8 cellular contexts compared by ENCODE assay signal in the genomic region with DNA sequence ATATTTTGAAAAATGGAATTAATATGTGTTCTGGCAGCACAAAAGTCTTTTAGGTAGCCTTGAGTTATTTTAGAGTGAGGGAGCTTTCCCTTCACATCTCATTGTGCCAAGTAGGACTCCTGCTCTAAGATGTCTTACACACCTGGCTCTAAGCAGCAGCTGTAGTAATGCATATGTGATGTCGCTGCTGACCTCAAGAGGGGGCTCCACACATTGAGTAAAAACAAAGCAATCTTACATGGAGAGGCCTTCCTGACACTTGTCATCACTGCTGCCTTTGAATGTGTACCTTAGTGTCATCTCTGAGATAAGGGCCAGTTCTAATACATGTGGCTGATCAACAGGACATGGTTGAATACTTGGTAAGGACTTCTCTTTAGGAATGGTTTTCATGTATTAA.
A peak's percentile ranks its signal among the peaks of the same experiment; 100 is the strongest.
DNase-seq lines count a peak whose midpoint lies in the region; ATAC-seq and TF ChIP-seq lines count a peak whose summit lies in the region.
"Had no signal": no experiment of that assay in that cellular context is flagged by ENCODE, and none has a peak within 500 bp of the region (broad histone marks: within the 10 kb centered on the region; RNA-seq: fewer than 3 reads in every experiment).

No MANE protein-coding gene starts in this region.

- peaks cover 4% of the 10 kb centered on the region for H3K36me3 ChIP-seq in mammary epithelial cell (ENCODE audit: insufficient read depth, low read length)

- H3K27ac ChIP-seq in mammary epithelial cell (ENCODE audit: insufficient read depth, low read depth, low read length) = no peak overlapping the region

- in situ Hi-C loops in mammary epithelial cell (cut with MboI; ENCODE audit: low sequenced_read_pairs in 2 of 2) = no loop called here

- no peaks in the 10 kb centered on the region for H3K9me3 ChIP-seq in mammary epithelial cell (replicated peaks; ENCODE audit: insufficient read depth, low read length)

- H3K9ac ChIP-seq in mammary epithelial cell (ENCODE audit: insufficient read depth, low read length) = no peak overlapping the region

- TF ChIP-seq CTCF in mammary epithelial cell (conservative IDR thresholded peaks at IDR 0.05 in 1 of 2, IDR thresholded peaks at IDR 0.05 in 1 of 2; ENCODE audit: extremely low read depth in 1 of 2, insufficient read depth in 1 of 2, low read depth in 1 of 2, low read length in 2 of 2) (peak; percentile 51 to 56), mesothelial cell of epicardium (IDR thresholded peaks at IDR 0.05; ENCODE audit: unreplicated experiment) (peak; percentile 35)

- CTCF ChIA-PET in mammary epithelial cell (lab: Charles Lee; ENCODE audit: low non-redundant PET) = interaction anchor here (0.6 kb wide), 1 partner anchor 291 kb away, joined by 3 read pairs; no protein-coding TSS in a partner anchor

- no peaks in the 10 kb centered on the region for H3K27me3 ChIP-seq in mammary epithelial cell (ENCODE audit: insufficient read depth, low read length)

- H4K20me1 ChIP-seq in mammary epithelial cell (ENCODE audit: insufficient read depth, low read length) = no peaks in the 10 kb centered on the region

- dilution Hi-C loops in mammary epithelial cell (cut with HindIII; ENCODE audit: low sequenced_read_pairs) = no loop called here

- H3K79me2 ChIP-seq in mammary epithelial cell (ENCODE audit: insufficient read depth, low read length) = no peaks in the 10 kb centered on the region

- peak; percentile 53 for DNase-seq in EH (ENCODE audit: low read depth)
- DNase-seq in NCI-H82 (lab: John Stamatoyannopoulos, UW) = peak; percentile 82
- DNase-seq in mammary epithelial cell = peak; percentile 27
- DNase-seq in mesothelial cell of epicardium (ENCODE audit: low spot score in 2 of 2, unreplicated experiment in 2 of 2) = no peak
- no peak for DNase-seq in NCI-H2196 (lab: John Stamatoyannopoulos, UW; ENCODE audit: unreplicated experiment)

- H3K4me2 ChIP-seq in mammary epithelial cell (ENCODE audit: insufficient read depth, low read depth, low read length) = no peak overlapping the region

- peaks cover 2% of the 10 kb centered on the region for H3K36me3 Mint-ChIP-seq in mesothelial cell of epicardium

- no peaks in the 10 kb centered on the region for H3K9me3 Mint-ChIP-seq in mesothelial cell of epicardium
- H3K9me3 Mint-ChIP-seq: activated naive CD4-positive, alpha-beta T cell treated with anti-CD3 and anti-CD28 coated beads, Interleukin-2, amount 50 U/mL, for 24 hours had no signal

- ATAC-seq in GM19035 (IDR thresholded peaks at IDR 0.05; ENCODE audit: unreplicated experiment) = peak; percentile 80
- ATAC-seq in HG03097 (IDR thresholded peaks at IDR 0.05; ENCODE audit: low FRiP score, unreplicated experiment) = peak; percentile 72

- WGBS in mammary epithelial cell (ENCODE audit: low coverage, missing lambda C conversion rate) = 36% methylated on average over 1 of the region's 1 CpG

- H3K4me1 Mint-ChIP-seq in mesothelial cell of epicardium = peaks cover 14% of the 10 kb centered on the region

- BruUV-seq in mammary epithelial cell (replicated peaks; lab: Mats Ljungman, UMichigan) = no TSS peak

- no peak overlapping the region for H3K4me3 ChIP-seq in mammary epithelial cell (replicated peaks in 1 of 3; ENCODE audit: insufficient read depth in 1 of 3, low read depth in 2 of 3, low read length in 3 of 3)

- intact Hi-C loops in mammary epithelial cell (cut with micrococcal nuclease) = no loop called here

- H2AFZ ChIP-seq in mammary epithelial cell (ENCODE audit: low read depth, low read length) = no peak overlapping the region

- no peak overlapping the region for H3K27ac Mint-ChIP-seq in mesothelial cell of epicardium
- H3K27ac Mint-ChIP-seq: activated naive CD4-positive, alpha-beta T cell treated with anti-CD3 and anti-CD28 coated beads, Interleukin-2, amount 50 U/mL, for 24 hours had no signal

- H3K4me3 Mint-ChIP-seq in mesothelial cell of epicardium = no peak overlapping the region
- H3K4me3 Mint-ChIP-seq: activated naive CD4-positive, alpha-beta T cell treated with anti-CD3 and anti-CD28 coated beads, Interleukin-2, amount 50 U/mL, for 24 hours had no signal

- no peaks in the 10 kb centered on the region for H3K4me1 ChIP-seq in mammary epithelial cell (ENCODE audit: insufficient read depth, low read length)

- H3K27me3 Mint-ChIP-seq in mesothelial cell of epicardium (ENCODE audit: low read depth) = no peaks in the 10 kb centered on the region
- H3K27me3 Mint-ChIP-seq: activated naive CD4-positive, alpha-beta T cell treated with anti-CD3 and anti-CD28 coated beads, Interleukin-2, amount 50 U/mL, for 24 hours had no signal

Comparison
In these comparisons a context has a peak if more than half of its experiments do, and no peak if none do; other contexts are left out.
1. DNase-seq: peak in EH (single experiment), NCI-H82 (single experiment) and mammary epithelial cell (single experiment); none in mesothelial cell of epicardium (0 of 2) and NCI-H2196 (single experiment).